8 cellular contexts compared by ENCODE assay signal in the genomic region with DNA sequence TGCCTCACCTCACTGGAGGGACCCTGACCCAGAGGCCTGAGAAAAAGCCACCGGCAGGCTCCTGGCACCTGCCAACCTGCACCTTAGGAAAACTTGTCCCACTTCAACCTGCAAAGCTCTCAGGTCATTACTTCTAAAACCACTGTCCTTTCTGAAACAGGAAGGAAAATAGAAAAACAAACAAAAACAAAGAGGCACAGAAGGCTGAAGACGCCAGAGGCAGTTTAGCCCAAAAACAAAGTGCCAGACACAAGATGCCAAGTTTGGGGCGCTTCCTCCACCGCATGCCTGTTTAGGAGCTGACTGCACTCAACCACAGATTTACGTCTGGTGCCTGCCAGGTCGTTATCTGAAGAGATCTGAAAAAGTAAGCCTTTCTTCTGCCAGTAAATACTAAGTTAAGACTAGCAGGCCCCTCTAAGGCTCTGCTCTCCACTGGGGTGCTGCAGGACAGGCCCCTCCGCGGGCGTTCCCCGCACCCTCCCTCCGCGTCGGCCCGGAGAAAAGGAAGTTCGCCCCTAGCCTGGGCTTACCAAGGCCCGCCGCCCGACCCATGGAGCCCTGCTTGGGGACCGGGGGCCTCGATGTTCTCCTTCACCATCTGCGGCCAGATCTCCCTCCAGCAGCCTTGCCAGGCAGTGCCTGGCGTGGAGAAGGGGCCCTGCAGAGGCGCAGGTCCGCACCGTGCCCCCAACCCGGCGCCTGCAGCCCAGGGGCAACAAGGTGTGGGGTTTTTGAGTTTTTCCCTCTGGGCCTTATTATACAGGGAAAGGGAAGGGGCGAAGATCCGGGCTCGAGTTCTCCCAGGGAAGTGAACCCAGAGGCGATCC. TPM values are rescaled to one million over a fixed set of nuclear protein-coding genes. Genes with fewer than 3 reads are reported as not detected.
DNase-seq lines count a peak whose midpoint lies in the region; ATAC-seq, FAIRE-seq and TF ChIP-seq lines count a peak whose summit lies in the region.

No MANE protein-coding gene starts in this region.

- H3K4me1 ChIP-seq in parathyroid adenoma, result no peaks in the 10 kb centered on the region

- peak; percentile 18 for DNase-seq in GM12891 (ENCODE audit: insufficient read length, low spot score)
- peak; percentile 24 to 31 for DNase-seq in activated CD4-positive, alpha-beta T cell treated with anti-CD3 and anti-CD28 coated beads, Interleukin-2, amount 50 U/mL, for 48 hours
- DNase-seq in fibroblast of pulmonary artery (ENCODE audit: low read depth), result no peak
- DNase-seq in AG08396 (ENCODE audit: low spot score), result no peak
- DNase-seq in hippocampal formation (lab: John Stamatoyannopoulos, UW), result no peak

- TF ChIP-seq POLR2A in GM12891 (IDR thresholded peaks at IDR 0.05; ENCODE audit: low read depth, low read length), result no peak

- H3K9me3 ChIP-seq in parathyroid adenoma (ENCODE audit: control insufficient read depth, low read length), result no peaks in the 10 kb centered on the region

- TF ChIP-seq CTCF in fibroblast of pulmonary artery (IDR thresholded peaks at IDR 0.05; ENCODE audit: low read length, missing control alignments), result no peak
- TF ChIP-seq CTCF in parathyroid adenoma (IDR thresholded peaks at IDR 0.05), result no peak

- H3K27ac ChIP-seq in parathyroid adenoma, result no peak overlapping the region

- ATAC-seq in HG02798 (IDR thresholded peaks at IDR 0.05; ENCODE audit: poor library complexity, unreplicated experiment) (peak; percentile 25), HG02970 (IDR thresholded peaks at IDR 0.05; ENCODE audit: low FRiP score, unreplicated experiment) (no peak)

- no peak overlapping the region for H3K9ac ChIP-seq in parathyroid adenoma

- H2AFZ ChIP-seq in parathyroid adenoma, result peak overlapping the region; percentile 60

- H3K36me3 ChIP-seq in parathyroid adenoma (ENCODE audit: control insufficient read depth, insufficient read depth, low read length), result no peaks in the 10 kb centered on the region

- peak overlapping the region; percentile 69 for H3K4me2 ChIP-seq in parathyroid adenoma (ENCODE audit: low read length)

- H3K79me2 ChIP-seq in parathyroid adenoma, result no peaks in the 10 kb centered on the region

- peak; percentile 20 for FAIRE-seq in GM12891 (lab: Jason Lieb, UNC)

- no peaks in the 10 kb centered on the region for H3K27me3 ChIP-seq in parathyroid adenoma (ENCODE audit: control insufficient read depth, insufficient read depth, low read length)

- H3K4me3 ChIP-seq in fibroblast of pulmonary artery (replicated peaks; ENCODE audit: low read depth, low read length), result peak overlapping the region; percentile 66
- H3K4me3 ChIP-seq in parathyroid adenoma (ENCODE audit: low read depth, low read length), result peak overlapping the region; percentile 54

TF ChIP-seq in GM12891, 5 proteins besides CTCF, POLR2A, EP300 and RAD21:
- no peak for TF ChIP-seq POLR2AphosphoS5 (IDR thresholded peaks at IDR 0.05; ENCODE audit: low read depth, low read length)
- no peak for TF ChIP-seq SPI1 (IDR thresholded peaks at IDR 0.05; ENCODE audit: low read depth, low read length)
- no peak for TF ChIP-seq TAF1 (IDR thresholded peaks at IDR 0.05; ENCODE audit: low read depth, low read length)
- TF ChIP-seq POU2F2 (IDR thresholded peaks at IDR 0.05; ENCODE audit: low read depth, low read length), result no peak
- no peak for TF ChIP-seq PAX5 (IDR thresholded peaks at IDR 0.05; ENCODE audit: insufficient read depth, low read length, severe bottlenecking)

RNA-seq across cellular contexts. Expression of a gene that starts 1.3 kb away (rescaled TPM):
- polyA plus RNA-seq in GM12891 (2012; ENCODE audit: low read depth, missing spikeins), result 183 TPM

Comparison
In these comparisons a context has a peak if more than half of its experiments do, and no peak if none do; other contexts are left out.
1. DNase-seq: peak in GM12891 (single experiment) and activated CD4-positive, alpha-beta T cell treated with anti-CD3 and anti-CD28 coated beads, Interleukin-2, amount 50 U/mL, for 48 hours (2 of 2); none in fibroblast of pulmonary artery (single experiment), AG08396 (single experiment) and hippocampal formation (0 of 2).